In genomic region chr9:27108981-27109541, GRCh38 we compare ENCODE assay signal across 9 cellular contexts. TPM values are rescaled to one million over a fixed set of nuclear protein-coding genes. Genes with fewer than 3 reads are reported as not detected.
DNase-seq lines count a peak whose midpoint lies in the region; ATAC-seq and TF ChIP-seq lines count a peak whose summit lies in the region.
"Had no signal": no experiment of that assay in that cellular context is flagged by ENCODE, and none has a peak within 500 bp of the region (broad histone marks: within the 10 kb centered on the region; RNA-seq: fewer than 3 reads in every experiment).

TEK (plus strand) TSS chr9:27109225; CDS start chr9:27109591, 366 bp downstream.

- H3K27me3 Mint-ChIP-seq in mesothelial cell of epicardium (ENCODE audit: low read depth) = no peaks in the 10 kb centered on the region
- no peaks in the 10 kb centered on the region for H3K27me3 Mint-ChIP-seq in activated CD4-positive, alpha-beta memory T cell treated with anti-CD3 and anti-CD28 coated beads, Interleukin-2, amount 10 ng/mL, durations not matched to agents 7 days and 5 days

- peak within 1 kb of the TSS in 2 of 4 donors; percentile 14 to 54 for H3K27ac ChIP-seq in gastroesophageal sphincter
- H3K27ac ChIP-seq: RWPE1 had no signal

- 48 to 51% methylated on average over 5 to 6 of the region's 9 CpGs for WGBS in gastroesophageal sphincter (ENCODE audit: low coverage in 1 of 2), 2 donors

- no peaks in the 10 kb centered on the region for H3K36me3 ChIP-seq in gastroesophageal sphincter

- TF ChIP-seq POLR2A in gastroesophageal sphincter (IDR thresholded peaks at IDR 0.05) = no peak

- no peak for DNase-seq in mesothelial cell of epicardium (ENCODE audit: low spot score in 2 of 2, unreplicated experiment in 2 of 2)
- DNase-seq in ureter (ENCODE audit: low spot score) = no peak
- no peak for DNase-seq in 8988T
- no peak for DNase-seq in NCI-H1930 (lab: John Stamatoyannopoulos, UW)
- DNase-seq in activated CD4-positive, alpha-beta memory T cell treated with anti-CD3 and anti-CD28 coated beads, Interleukin-2, amount 10 ng/mL, durations not matched to agents 7 days and 5 days = no peak

- POLR2A ChIA-PET in activated CD4-positive, alpha-beta memory T cell treated with anti-CD3 and anti-CD28 coated beads, Interleukin-2, amount 10 ng/mL, durations not matched to agents 7 days and 5 days (lab: Charles Lee) = no interaction called here

- peak within 1 kb of the TSS; percentile 82 for H3K27ac Mint-ChIP-seq in mesothelial cell of epicardium
- no peak within 1 kb of the TSS for H3K27ac Mint-ChIP-seq in activated CD4-positive, alpha-beta memory T cell treated with anti-CD3 and anti-CD28 coated beads, Interleukin-2, amount 10 ng/mL, durations not matched to agents 7 days and 5 days

- no peaks in the 10 kb centered on the region for H3K27me3 ChIP-seq in gastroesophageal sphincter

- ATAC-seq in gastroesophageal sphincter (no peak), GM19463 (IDR thresholded peaks at IDR 0.05; ENCODE audit: unreplicated experiment) (no peak)

- H3K4me3 ChIP-seq in WI38 (ENCODE audit: low read depth, low read length) = peak within 1 kb of the TSS; percentile 79
- peak within 1 kb of the TSS; percentile 21 to 43 for H3K4me3 ChIP-seq in gastroesophageal sphincter

- H3K4me1 Mint-ChIP-seq in mesothelial cell of epicardium = peaks cover 35% of the 10 kb centered on the region
- no peaks in the 10 kb centered on the region for H3K4me1 Mint-ChIP-seq in activated CD4-positive, alpha-beta memory T cell treated with anti-CD3 and anti-CD28 coated beads, Interleukin-2, amount 10 ng/mL, durations not matched to agents 7 days and 5 days

- CTCF ChIA-PET in activated CD4-positive, alpha-beta memory T cell treated with anti-CD3 and anti-CD28 coated beads, Interleukin-2, amount 10 ng/mL, durations not matched to agents 7 days and 5 days (lab: Charles Lee) = no interaction called here

- H3K9me3 Mint-ChIP-seq in mesothelial cell of epicardium = peaks cover 4% of the 10 kb centered on the region
- H3K9me3 Mint-ChIP-seq in activated CD4-positive, alpha-beta memory T cell treated with anti-CD3 and anti-CD28 coated beads, Interleukin-2, amount 10 ng/mL, durations not matched to agents 7 days and 5 days = no peaks in the 10 kb centered on the region

- no peaks in the 10 kb centered on the region for H3K4me1 ChIP-seq in gastroesophageal sphincter

- no peaks in the 10 kb centered on the region for H3K9me3 ChIP-seq in gastroesophageal sphincter

- TF ChIP-seq CTCF in WI38 (IDR thresholded peaks at IDR 0.05; ENCODE audit: low read depth, low read length) (no peak), gastroesophageal sphincter (IDR thresholded peaks at IDR 0.05) (no peak), mesothelial cell of epicardium (IDR thresholded peaks at IDR 0.05; ENCODE audit: unreplicated experiment) (no peak)

- no peak for TF ChIP-seq EP300 in gastroesophageal sphincter (IDR thresholded peaks at IDR 0.05)

- no peaks in the 10 kb centered on the region for H3K36me3 Mint-ChIP-seq in mesothelial cell of epicardium
- H3K36me3 Mint-ChIP-seq in activated CD4-positive, alpha-beta memory T cell treated with anti-CD3 and anti-CD28 coated beads, Interleukin-2, amount 10 ng/mL, durations not matched to agents 7 days and 5 days (ENCODE audit: low read depth) = no peaks in the 10 kb centered on the region

- peak within 1 kb of the TSS; percentile 57 for H3K4me3 Mint-ChIP-seq in mesothelial cell of epicardium
- H3K4me3 Mint-ChIP-seq in activated CD4-positive, alpha-beta memory T cell treated with anti-CD3 and anti-CD28 coated beads, Interleukin-2, amount 10 ng/mL, durations not matched to agents 7 days and 5 days = no peak within 1 kb of the TSS

RNA-seq across cellular contexts. Expression of gene TEK, which starts in this region (rescaled TPM):
- total RNA-seq in gastroesophageal sphincter (10 to 100 TPM in 3 of 4 donors, 1 to 10 TPM in 1; 4.4 to 25.3 (median 13.2) TPM), mesothelial cell of epicardium (5.9 to 6.7 TPM (median 6.1 TPM) in 3 replicates), ureter (13.1 TPM)
- total RNA-seq in activated CD4-positive, alpha-beta memory T cell treated with anti-CD3 and anti-CD28 coated beads, Interleukin-2, amount 10 ng/mL, durations not matched to agents 7 days and 5 days = not detected
